2 cellular contexts compared by ENCODE assay signal in the genomic region with DNA sequence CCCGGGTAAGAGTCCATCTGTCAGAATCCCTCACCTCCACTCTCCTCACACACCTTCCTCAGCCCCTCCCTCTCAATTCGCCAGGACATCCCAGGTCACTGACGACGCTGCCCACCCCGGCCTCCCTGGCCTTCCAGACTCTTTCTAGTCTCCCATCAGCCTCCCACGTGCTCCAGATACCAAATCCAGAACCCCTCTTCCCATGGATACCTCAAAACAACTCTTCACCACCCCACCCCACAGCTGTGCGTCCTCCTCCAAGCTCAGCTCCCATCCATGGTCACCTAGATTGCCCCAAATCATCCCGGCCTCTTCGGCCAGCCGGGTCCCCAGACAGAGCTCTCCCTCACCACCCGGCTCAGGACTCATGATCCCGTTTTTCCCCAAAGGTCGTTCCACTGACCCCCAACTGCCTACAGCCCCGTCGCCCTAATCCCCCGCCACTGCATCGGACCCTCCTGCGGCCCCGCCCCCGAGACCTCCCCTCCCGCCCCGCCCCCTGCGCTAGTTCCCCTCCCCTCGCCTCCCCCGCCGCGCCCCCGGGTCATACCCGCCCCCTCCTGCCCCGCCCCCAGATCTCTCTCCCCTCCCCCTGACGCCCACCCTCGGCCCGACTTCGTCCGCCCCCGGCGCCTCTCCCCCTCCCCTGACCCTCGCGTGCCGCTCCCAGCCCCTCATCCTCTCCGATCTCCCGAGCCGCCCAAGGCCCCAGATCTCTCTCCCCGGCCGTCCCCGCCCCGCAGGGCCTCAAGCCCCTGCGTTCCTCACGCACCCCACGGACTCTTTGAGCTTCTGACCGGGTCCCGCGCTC.
TF ChIP-seq lines count a peak whose summit lies in the region.

No MANE protein-coding gene starts in this region.

TF ChIP-seq in GM23338, 12 proteins besides CTCF, POLR2A, EP300 and RAD21 (continued from another document):
- TF ChIP-seq, protein P1, sequence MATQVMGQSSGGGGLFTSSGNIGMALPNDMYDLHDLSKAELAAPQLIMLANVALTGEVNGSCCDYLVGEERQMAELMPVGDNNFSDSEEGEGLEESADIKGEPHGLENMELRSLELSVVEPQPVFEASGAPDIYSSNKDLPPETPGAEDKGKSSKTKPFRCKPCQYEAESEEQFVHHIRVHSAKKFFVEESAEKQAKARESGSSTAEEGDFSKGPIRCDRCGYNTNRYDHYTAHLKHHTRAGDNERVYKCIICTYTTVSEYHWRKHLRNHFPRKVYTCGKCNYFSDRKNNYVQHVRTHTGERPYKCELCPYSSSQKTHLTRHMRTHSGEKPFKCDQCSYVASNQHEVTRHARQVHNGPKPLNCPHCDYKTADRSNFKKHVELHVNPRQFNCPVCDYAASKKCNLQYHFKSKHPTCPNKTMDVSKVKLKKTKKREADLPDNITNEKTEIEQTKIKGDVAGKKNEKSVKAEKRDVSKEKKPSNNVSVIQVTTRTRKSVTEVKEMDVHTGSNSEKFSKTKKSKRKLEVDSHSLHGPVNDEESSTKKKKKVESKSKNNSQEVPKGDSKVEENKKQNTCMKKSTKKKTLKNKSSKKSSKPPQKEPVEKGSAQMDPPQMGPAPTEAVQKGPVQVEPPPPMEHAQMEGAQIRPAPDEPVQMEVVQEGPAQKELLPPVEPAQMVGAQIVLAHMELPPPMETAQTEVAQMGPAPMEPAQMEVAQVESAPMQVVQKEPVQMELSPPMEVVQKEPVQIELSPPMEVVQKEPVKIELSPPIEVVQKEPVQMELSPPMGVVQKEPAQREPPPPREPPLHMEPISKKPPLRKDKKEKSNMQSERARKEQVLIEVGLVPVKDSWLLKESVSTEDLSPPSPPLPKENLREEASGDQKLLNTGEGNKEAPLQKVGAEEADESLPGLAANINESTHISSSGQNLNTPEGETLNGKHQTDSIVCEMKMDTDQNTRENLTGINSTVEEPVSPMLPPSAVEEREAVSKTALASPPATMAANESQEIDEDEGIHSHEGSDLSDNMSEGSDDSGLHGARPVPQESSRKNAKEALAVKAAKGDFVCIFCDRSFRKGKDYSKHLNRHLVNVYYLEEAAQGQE (IDR thresholded peaks at IDR 0.05; ENCODE audit: unreplicated experiment): no peak
TF ChIP-seq in GM23338: peak in this region for 0.

TF ChIP-seq in neural cell, 6 proteins besides CTCF, POLR2A, EP300 and RAD21:
- TF ChIP-seq, protein P1 (IDR thresholded peaks at IDR 0.05; ENCODE audit: borderline replicate concordance): peak; percentile 10
- TF ChIP-seq SMC3 (conservative IDR thresholded peaks at IDR 0.05; ENCODE audit: poor library complexity) (no peak), MXI1 (conservative IDR thresholded peaks at IDR 0.05; ENCODE audit: poor library complexity, severe bottlenecking) (peak; percentile 61), POLR2AphosphoS5 (IDR thresholded peaks at IDR 0.05) (no peak), EZH2 (IDR thresholded peaks at IDR 0.05; ENCODE audit: borderline replicate concordance, insufficient read depth, low read length, poor library complexity, severe bottlenecking) (no peak), TAF1 (IDR thresholded peaks at IDR 0.05; ENCODE audit: low read depth) (no peak)
